In the genomic region with DNA sequence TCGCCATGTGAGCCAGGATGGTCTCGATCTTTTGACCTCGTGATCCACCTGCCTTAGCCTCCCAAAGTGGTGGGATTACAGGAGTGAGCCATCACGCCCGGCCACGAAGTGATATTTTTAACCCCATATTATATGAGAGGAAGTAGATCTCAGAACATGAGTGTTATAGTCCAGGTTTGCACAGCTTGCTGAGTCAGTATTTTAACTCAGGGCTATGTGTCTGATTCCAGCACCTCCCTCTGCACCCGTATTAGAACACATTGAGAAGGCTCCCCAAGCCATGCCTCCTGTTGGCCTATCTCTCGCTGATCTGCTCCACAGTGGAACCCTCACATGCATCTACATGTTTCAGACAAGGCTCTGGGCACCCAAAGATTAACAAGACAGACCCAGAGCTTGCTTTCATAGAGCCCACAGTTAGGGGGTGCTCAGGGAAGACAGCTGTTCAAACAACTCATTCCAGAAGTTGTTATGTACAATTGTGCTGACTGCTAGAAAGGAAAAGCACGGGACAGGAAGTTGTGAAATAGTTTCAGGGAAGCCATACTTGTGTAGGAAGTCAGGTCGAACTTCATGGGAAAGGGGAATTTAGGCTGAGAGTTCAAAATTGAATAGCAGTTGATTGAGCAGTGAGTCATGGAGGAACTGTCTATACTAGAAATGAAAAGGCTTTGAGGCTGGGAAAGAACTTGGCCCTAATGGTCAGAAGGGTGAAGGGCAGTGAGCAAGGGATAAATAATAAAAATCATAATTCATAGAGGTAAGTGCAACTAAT, we compare ENCODE assay signal across 1 cellular context.
TF ChIP-seq lines count a peak whose summit lies in the region.

No MANE protein-coding gene starts in this region.

TF ChIP-seq in K562, 482 proteins besides CTCF, POLR2A, EP300 and RAD21 (continued from another document and continues in another):
- TF ChIP-seq, protein P1, sequence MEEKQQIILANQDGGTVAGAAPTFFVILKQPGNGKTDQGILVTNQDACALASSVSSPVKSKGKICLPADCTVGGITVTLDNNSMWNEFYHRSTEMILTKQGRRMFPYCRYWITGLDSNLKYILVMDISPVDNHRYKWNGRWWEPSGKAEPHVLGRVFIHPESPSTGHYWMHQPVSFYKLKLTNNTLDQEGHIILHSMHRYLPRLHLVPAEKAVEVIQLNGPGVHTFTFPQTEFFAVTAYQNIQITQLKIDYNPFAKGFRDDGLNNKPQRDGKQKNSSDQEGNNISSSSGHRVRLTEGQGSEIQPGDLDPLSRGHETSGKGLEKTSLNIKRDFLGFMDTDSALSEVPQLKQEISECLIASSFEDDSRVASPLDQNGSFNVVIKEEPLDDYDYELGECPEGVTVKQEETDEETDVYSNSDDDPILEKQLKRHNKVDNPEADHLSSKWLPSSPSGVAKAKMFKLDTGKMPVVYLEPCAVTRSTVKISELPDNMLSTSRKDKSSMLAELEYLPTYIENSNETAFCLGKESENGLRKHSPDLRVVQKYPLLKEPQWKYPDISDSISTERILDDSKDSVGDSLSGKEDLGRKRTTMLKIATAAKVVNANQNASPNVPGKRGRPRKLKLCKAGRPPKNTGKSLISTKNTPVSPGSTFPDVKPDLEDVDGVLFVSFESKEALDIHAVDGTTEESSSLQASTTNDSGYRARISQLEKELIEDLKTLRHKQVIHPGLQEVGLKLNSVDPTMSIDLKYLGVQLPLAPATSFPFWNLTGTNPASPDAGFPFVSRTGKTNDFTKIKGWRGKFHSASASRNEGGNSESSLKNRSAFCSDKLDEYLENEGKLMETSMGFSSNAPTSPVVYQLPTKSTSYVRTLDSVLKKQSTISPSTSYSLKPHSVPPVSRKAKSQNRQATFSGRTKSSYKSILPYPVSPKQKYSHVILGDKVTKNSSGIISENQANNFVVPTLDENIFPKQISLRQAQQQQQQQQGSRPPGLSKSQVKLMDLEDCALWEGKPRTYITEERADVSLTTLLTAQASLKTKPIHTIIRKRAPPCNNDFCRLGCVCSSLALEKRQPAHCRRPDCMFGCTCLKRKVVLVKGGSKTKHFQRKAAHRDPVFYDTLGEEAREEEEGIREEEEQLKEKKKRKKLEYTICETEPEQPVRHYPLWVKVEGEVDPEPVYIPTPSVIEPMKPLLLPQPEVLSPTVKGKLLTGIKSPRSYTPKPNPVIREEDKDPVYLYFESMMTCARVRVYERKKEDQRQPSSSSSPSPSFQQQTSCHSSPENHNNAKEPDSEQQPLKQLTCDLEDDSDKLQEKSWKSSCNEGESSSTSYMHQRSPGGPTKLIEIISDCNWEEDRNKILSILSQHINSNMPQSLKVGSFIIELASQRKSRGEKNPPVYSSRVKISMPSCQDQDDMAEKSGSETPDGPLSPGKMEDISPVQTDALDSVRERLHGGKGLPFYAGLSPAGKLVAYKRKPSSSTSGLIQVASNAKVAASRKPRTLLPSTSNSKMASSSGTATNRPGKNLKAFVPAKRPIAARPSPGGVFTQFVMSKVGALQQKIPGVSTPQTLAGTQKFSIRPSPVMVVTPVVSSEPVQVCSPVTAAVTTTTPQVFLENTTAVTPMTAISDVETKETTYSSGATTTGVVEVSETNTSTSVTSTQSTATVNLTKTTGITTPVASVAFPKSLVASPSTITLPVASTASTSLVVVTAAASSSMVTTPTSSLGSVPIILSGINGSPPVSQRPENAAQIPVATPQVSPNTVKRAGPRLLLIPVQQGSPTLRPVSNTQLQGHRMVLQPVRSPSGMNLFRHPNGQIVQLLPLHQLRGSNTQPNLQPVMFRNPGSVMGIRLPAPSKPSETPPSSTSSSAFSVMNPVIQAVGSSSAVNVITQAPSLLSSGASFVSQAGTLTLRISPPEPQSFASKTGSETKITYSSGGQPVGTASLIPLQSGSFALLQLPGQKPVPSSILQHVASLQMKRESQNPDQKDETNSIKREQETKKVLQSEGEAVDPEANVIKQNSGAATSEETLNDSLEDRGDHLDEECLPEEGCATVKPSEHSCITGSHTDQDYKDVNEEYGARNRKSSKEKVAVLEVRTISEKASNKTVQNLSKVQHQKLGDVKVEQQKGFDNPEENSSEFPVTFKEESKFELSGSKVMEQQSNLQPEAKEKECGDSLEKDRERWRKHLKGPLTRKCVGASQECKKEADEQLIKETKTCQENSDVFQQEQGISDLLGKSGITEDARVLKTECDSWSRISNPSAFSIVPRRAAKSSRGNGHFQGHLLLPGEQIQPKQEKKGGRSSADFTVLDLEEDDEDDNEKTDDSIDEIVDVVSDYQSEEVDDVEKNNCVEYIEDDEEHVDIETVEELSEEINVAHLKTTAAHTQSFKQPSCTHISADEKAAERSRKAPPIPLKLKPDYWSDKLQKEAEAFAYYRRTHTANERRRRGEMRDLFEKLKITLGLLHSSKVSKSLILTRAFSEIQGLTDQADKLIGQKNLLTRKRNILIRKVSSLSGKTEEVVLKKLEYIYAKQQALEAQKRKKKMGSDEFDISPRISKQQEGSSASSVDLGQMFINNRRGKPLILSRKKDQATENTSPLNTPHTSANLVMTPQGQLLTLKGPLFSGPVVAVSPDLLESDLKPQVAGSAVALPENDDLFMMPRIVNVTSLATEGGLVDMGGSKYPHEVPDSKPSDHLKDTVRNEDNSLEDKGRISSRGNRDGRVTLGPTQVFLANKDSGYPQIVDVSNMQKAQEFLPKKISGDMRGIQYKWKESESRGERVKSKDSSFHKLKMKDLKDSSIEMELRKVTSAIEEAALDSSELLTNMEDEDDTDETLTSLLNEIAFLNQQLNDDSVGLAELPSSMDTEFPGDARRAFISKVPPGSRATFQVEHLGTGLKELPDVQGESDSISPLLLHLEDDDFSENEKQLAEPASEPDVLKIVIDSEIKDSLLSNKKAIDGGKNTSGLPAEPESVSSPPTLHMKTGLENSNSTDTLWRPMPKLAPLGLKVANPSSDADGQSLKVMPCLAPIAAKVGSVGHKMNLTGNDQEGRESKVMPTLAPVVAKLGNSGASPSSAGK (IDR thresholded peaks at IDR 0.05) = no peak
- TF ChIP-seq, protein P2, sequence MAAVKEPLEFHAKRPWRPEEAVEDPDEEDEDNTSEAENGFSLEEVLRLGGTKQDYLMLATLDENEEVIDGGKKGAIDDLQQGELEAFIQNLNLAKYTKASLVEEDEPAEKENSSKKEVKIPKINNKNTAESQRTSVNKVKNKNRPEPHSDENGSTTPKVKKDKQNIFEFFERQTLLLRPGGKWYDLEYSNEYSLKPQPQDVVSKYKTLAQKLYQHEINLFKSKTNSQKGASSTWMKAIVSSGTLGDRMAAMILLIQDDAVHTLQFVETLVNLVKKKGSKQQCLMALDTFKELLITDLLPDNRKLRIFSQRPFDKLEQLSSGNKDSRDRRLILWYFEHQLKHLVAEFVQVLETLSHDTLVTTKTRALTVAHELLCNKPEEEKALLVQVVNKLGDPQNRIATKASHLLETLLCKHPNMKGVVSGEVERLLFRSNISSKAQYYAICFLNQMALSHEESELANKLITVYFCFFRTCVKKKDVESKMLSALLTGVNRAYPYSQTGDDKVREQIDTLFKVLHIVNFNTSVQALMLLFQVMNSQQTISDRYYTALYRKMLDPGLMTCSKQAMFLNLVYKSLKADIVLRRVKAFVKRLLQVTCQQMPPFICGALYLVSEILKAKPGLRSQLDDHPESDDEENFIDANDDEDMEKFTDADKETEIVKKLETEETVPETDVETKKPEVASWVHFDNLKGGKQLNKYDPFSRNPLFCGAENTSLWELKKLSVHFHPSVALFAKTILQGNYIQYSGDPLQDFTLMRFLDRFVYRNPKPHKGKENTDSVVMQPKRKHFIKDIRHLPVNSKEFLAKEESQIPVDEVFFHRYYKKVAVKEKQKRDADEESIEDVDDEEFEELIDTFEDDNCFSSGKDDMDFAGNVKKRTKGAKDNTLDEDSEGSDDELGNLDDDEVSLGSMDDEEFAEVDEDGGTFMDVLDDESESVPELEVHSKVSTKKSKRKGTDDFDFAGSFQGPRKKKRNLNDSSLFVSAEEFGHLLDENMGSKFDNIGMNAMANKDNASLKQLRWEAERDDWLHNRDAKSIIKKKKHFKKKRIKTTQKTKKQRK (IDR thresholded peaks at IDR 0.05; ENCODE audit: borderline replicate concordance, low read depth, low read length) = no peak
- peak; percentile 17; the same call in 1 of the 2 replicates for TF ChIP-seq OTX1 (CRISPR knock-in tag; IDR thresholded peaks at IDR 0.05)
- no peak for TF ChIP-seq HNRNPLL (IDR thresholded peaks at IDR 0.05; ENCODE audit: low read depth, low read length, poor library complexity, severe bottlenecking)
- no peak for TF ChIP-seq KHSRP (IDR thresholded peaks at IDR 0.05)
- peak; percentile 87 for TF ChIP-seq CEBPB (tag; IDR thresholded peaks at IDR 0.05)
- TF ChIP-seq, protein P3, sequence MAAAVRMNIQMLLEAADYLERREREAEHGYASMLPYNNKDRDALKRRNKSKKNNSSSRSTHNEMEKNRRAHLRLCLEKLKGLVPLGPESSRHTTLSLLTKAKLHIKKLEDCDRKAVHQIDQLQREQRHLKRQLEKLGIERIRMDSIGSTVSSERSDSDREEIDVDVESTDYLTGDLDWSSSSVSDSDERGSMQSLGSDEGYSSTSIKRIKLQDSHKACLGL (CRISPR knock-in tag; IDR thresholded peaks at IDR 0.05; ENCODE audit: borderline replicate concordance, poor library complexity, severe bottlenecking) = no peak
- no peak for TF ChIP-seq ZNF134 (CRISPR knock-in tag; conservative IDR thresholded peaks at IDR 0.05)
- TF ChIP-seq, protein P4, sequence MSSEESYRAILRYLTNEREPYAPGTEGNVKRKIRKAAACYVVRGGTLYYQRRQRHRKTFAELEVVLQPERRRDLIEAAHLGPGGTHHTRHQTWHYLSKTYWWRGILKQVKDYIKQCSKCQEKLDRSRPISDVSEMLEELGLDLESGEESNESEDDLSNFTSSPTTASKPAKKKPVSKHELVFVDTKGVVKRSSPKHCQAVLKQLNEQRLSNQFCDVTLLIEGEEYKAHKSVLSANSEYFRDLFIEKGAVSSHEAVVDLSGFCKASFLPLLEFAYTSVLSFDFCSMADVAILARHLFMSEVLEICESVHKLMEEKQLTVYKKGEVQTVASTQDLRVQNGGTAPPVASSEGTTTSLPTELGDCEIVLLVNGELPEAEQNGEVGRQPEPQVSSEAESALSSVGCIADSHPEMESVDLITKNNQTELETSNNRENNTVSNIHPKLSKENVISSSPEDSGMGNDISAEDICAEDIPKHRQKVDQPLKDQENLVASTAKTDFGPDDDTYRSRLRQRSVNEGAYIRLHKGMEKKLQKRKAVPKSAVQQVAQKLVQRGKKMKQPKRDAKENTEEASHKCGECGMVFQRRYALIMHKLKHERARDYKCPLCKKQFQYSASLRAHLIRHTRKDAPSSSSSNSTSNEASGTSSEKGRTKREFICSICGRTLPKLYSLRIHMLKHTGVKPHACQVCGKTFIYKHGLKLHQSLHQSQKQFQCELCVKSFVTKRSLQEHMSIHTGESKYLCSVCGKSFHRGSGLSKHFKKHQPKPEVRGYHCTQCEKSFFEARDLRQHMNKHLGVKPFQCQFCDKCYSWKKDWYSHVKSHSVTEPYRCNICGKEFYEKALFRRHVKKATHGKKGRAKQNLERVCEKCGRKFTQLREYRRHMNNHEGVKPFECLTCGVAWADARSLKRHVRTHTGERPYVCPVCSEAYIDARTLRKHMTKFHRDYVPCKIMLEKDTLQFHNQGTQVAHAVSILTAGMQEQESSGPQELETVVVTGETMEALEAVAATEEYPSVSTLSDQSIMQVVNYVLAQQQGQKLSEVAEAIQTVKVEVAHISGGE (CRISPR knock-in tag; IDR thresholded peaks at IDR 0.05) = no peak
- TF ChIP-seq ZNF507 (tag; conservative IDR thresholded peaks at IDR 0.05) = no peak
- TF ChIP-seq PCBP1 (IDR thresholded peaks at IDR 0.05; ENCODE audit: low read depth, low read length, poor library complexity, severe bottlenecking) = no peak
- TF ChIP-seq HMG20B (CRISPR knock-in tag; IDR thresholded peaks at IDR 0.05) = no peak
- TF ChIP-seq GATA2 (CRISPR knock-in tag; IDR thresholded peaks at IDR 0.05) = 0 out of 2 replicates have a peak, but pooled peaks have one; percentile 34
- TF ChIP-seq, protein P5, sequence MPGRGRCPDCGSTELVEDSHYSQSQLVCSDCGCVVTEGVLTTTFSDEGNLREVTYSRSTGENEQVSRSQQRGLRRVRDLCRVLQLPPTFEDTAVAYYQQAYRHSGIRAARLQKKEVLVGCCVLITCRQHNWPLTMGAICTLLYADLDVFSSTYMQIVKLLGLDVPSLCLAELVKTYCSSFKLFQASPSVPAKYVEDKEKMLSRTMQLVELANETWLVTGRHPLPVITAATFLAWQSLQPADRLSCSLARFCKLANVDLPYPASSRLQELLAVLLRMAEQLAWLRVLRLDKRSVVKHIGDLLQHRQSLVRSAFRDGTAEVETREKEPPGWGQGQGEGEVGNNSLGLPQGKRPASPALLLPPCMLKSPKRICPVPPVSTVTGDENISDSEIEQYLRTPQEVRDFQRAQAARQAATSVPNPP (IDR thresholded peaks at IDR 0.05; ENCODE audit: borderline replicate concordance, insufficient read depth, insufficient read length) = no peak
- no peak for TF ChIP-seq ZNF780A (CRISPR knock-in tag; IDR thresholded peaks at IDR 0.05)
- TF ChIP-seq MAFK (IDR thresholded peaks at IDR 0.05; ENCODE audit: low read length) = peak; percentile 30; the same call in 1 of the 2 replicates
- TF ChIP-seq ARNT (IDR thresholded peaks at IDR 0.05) = no peak
- TF ChIP-seq FOXA3 (CRISPR knock-in tag; conservative IDR thresholded peaks at IDR 0.05 in 1 of 2, IDR thresholded peaks at IDR 0.05 in 1 of 2) = peak; percentile 87 to 92
- TF ChIP-seq, protein P6, sequence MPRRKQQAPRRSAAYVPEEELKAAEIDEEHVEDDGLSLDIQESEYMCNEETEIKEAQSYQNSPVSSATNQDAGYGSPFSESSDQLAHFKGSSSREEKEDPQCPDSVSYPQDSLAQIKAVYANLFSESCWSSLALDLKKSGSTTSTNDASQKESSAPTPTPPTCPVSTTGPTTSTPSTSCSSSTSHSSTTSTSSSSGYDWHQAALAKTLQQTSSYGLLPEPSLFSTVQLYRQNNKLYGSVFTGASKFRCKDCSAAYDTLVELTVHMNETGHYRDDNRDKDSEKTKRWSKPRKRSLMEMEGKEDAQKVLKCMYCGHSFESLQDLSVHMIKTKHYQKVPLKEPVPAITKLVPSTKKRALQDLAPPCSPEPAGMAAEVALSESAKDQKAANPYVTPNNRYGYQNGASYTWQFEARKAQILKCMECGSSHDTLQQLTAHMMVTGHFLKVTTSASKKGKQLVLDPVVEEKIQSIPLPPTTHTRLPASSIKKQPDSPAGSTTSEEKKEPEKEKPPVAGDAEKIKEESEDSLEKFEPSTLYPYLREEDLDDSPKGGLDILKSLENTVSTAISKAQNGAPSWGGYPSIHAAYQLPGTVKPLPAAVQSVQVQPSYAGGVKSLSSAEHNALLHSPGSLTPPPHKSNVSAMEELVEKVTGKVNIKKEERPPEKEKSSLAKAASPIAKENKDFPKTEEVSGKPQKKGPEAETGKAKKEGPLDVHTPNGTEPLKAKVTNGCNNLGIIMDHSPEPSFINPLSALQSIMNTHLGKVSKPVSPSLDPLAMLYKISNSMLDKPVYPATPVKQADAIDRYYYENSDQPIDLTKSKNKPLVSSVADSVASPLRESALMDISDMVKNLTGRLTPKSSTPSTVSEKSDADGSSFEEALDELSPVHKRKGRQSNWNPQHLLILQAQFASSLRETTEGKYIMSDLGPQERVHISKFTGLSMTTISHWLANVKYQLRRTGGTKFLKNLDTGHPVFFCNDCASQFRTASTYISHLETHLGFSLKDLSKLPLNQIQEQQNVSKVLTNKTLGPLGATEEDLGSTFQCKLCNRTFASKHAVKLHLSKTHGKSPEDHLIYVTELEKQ (CRISPR knock-in tag; IDR thresholded peaks at IDR 0.05) = no peak
- TF ChIP-seq ZNF436 (CRISPR knock-in tag; IDR thresholded peaks at IDR 0.05) = no peak
- TF ChIP-seq, protein P7, sequence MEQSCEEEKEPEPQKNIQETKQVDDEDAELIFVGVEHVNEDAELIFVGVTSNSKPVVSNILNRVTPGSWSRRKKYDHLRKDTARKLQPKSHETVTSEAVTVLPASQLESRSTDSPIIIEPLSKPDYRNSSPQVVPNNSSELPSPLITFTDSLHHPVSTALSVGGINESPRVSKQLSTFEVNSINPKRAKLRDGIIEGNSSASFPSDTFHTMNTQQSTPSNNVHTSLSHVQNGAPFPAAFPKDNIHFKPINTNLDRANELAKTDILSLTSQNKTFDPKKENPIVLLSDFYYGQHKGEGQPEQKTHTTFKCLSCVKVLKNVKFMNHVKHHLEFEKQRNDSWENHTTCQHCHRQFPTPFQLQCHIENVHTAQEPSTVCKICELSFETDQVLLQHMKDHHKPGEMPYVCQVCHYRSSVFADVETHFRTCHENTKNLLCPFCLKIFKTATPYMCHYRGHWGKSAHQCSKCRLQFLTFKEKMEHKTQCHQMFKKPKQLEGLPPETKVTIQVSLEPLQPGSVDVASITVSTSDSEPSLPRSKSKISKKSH (CRISPR knock-in tag; IDR thresholded peaks at IDR 0.05) = no peak
- peak; percentile 8; the same call in 1 of the 2 replicates for TF ChIP-seq CBFA2T3 (IDR thresholded peaks at IDR 0.05)
- no peak for TF ChIP-seq SLC30A9 (CRISPR knock-in tag; IDR thresholded peaks at IDR 0.05)
